ENCODE assay signal across 1 cellular context in genomic region chr1:207801819-207802218, GRCh38.
TF ChIP-seq lines count a peak whose summit lies in the region.

No MANE protein-coding gene starts in this region.

TF ChIP-seq in SK-N-SH treated with all-trans-retinoic acid at 6 μM for 48 hours, 23 proteins besides CTCF, POLR2A, EP300 and RAD21 (continued from another document):
- TF ChIP-seq, protein P1, sequence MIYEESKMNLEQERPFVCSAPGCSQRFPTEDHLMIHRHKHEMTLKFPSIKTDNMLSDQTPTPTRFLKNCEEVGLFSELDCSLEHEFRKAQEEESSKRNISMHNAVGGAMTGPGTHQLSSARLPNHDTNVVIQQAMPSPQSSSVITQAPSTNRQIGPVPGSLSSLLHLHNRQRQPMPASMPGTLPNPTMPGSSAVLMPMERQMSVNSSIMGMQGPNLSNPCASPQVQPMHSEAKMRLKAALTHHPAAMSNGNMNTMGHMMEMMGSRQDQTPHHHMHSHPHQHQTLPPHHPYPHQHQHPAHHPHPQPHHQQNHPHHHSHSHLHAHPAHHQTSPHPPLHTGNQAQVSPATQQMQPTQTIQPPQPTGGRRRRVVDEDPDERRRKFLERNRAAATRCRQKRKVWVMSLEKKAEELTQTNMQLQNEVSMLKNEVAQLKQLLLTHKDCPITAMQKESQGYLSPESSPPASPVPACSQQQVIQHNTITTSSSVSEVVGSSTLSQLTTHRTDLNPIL (CRISPR knock-in tag; IDR thresholded peaks at IDR 0.05; ENCODE audit: low read depth), result no peak
- TF ChIP-seq, protein P2, sequence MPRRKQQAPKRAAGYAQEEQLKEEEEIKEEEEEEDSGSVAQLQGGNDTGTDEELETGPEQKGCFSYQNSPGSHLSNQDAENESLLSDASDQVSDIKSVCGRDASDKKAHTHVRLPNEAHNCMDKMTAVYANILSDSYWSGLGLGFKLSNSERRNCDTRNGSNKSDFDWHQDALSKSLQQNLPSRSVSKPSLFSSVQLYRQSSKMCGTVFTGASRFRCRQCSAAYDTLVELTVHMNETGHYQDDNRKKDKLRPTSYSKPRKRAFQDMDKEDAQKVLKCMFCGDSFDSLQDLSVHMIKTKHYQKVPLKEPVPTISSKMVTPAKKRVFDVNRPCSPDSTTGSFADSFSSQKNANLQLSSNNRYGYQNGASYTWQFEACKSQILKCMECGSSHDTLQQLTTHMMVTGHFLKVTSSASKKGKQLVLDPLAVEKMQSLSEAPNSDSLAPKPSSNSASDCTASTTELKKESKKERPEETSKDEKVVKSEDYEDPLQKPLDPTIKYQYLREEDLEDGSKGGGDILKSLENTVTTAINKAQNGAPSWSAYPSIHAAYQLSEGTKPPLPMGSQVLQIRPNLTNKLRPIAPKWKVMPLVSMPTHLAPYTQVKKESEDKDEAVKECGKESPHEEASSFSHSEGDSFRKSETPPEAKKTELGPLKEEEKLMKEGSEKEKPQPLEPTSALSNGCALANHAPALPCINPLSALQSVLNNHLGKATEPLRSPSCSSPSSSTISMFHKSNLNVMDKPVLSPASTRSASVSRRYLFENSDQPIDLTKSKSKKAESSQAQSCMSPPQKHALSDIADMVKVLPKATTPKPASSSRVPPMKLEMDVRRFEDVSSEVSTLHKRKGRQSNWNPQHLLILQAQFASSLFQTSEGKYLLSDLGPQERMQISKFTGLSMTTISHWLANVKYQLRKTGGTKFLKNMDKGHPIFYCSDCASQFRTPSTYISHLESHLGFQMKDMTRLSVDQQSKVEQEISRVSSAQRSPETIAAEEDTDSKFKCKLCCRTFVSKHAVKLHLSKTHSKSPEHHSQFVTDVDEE (CRISPR knock-in tag; IDR thresholded peaks at IDR 0.05), result no peak
- TF ChIP-seq ARNTL (CRISPR knock-in tag; IDR thresholded peaks at IDR 0.05; ENCODE audit: borderline replicate concordance, low read depth), result no peak
TF ChIP-seq in SK-N-SH treated with all-trans-retinoic acid at 6 μM for 48 hours: peak in this region for 0.
